In genomic region chr6:1396952-1397868, GRCh38 we compare ENCODE assay signal across 8 cellular contexts. TPM values are rescaled to one million over a fixed set of nuclear protein-coding genes. Genes with fewer than 3 reads are reported as not detected.
DNase-seq lines count a peak whose midpoint lies in the region; ATAC-seq and TF ChIP-seq lines count a peak whose summit lies in the region.

No MANE protein-coding gene starts in this region.

- no peak overlapping the region for H4K8ac ChIP-seq in mesenchymal stem cell (ENCODE audit: low read length)

- H3K4me3 ChIP-seq in DOHH2 (ENCODE audit: low read length) (no peak overlapping the region), dorsolateral prefrontal cortex (peak overlapping the region in 15 of 59 donors; percentile 4 to 36 (median 25)), mesenchymal stem cell (ENCODE audit: insufficient read depth in 1 of 2, low read depth in 1 of 2, low read length in 2 of 2) (no peak overlapping the region)

- H2BK120ac ChIP-seq in mesenchymal stem cell (ENCODE audit: low read depth, low read length), result no peak overlapping the region

- DNase-seq in NCI-H510A treated with DMSO at 0.1 percent for 48 hours (lab: John Stamatoyannopoulos, UW) (peak; percentile 19), dorsolateral prefrontal cortex (peak in 8 of 10 donors; percentile 45 to 79 (median 62)), mesenchymal stem cell (peak; percentile 83)
- peak; percentile 60 to 62 for DNase-seq in activated CD4-positive, alpha-beta T cell treated with anti-CD3 and anti-CD28 coated beads, Interleukin-2, amount 50 U/mL, for 4 hours
- DNase-seq in stimulated activated CD8-positive, alpha-beta memory T cell treated with anti-CD3 and anti-CD28 coated beads, Interleukin-15, amount 100 ng/mL, for 48 hours (ENCODE audit: low read depth in 2 of 2), result peak; percentile 45 to 50

- H3K36me3 ChIP-seq in DOHH2 (ENCODE audit: control insufficient read depth, low read length), result no peaks in the 10 kb centered on the region
- peaks cover 0 to 22% of the 10 kb centered on the region in 2 experiments for H3K36me3 ChIP-seq in mesenchymal stem cell (ENCODE audit: control insufficient read depth in 1 of 2, insufficient read depth in 2 of 2, low read depth in 1 of 2, low read length in 2 of 2)

- H3K4ac ChIP-seq in mesenchymal stem cell (ENCODE audit: low read depth in 1 of 2, low read length in 2 of 2), result no peak overlapping the region

- H3K4me2 ChIP-seq in DOHH2 (ENCODE audit: low read length), result no peak overlapping the region
- peak overlapping the region; percentile 3 for H3K4me2 ChIP-seq in mesenchymal stem cell (ENCODE audit: low read length, poor library complexity, severe bottlenecking)

- intact Hi-C loops in dorsolateral prefrontal cortex (cut with DNase I), result loop anchor here (5.0 kb wide), 3 partner anchors 485 to 805 kb away; no protein-coding TSS in a partner anchor

- no peak overlapping the region for H4K91ac ChIP-seq in mesenchymal stem cell (ENCODE audit: low read length)

- no peak overlapping the region for H2BK5ac ChIP-seq in mesenchymal stem cell (ENCODE audit: low read depth, low read length, poor library complexity, severe bottlenecking)

- ATAC-seq in HG02610 (IDR thresholded peaks at IDR 0.05; ENCODE audit: unreplicated experiment), result peak; percentile 87
- no peak for ATAC-seq in HG03175 (IDR thresholded peaks at IDR 0.05; ENCODE audit: unreplicated experiment)

- H3K23ac ChIP-seq in mesenchymal stem cell (ENCODE audit: low read length in 2 of 2), result no peak overlapping the region

- peaks cover 28% of the 10 kb centered on the region for H3K27me3 ChIP-seq in DOHH2 (ENCODE audit: control insufficient read depth, low read length)
- peaks cover 0 to 76% (median 60%) of the 10 kb centered on the region in 45 donors for H3K27me3 ChIP-seq in dorsolateral prefrontal cortex
- peaks cover 0 to 81% of the 10 kb centered on the region in 2 experiments for H3K27me3 ChIP-seq in mesenchymal stem cell (ENCODE audit: control insufficient read depth in 1 of 2, insufficient read depth in 1 of 2, low read length in 2 of 2)

- H3K27ac ChIP-seq in DOHH2 (ENCODE audit: low read depth, low read length), result no peak overlapping the region
- H3K27ac ChIP-seq in dorsolateral prefrontal cortex, result peak overlapping the region in 29 of 59 donors; percentile 2 to 82 (median 43)
- no peak overlapping the region for H3K27ac ChIP-seq in mesenchymal stem cell (ENCODE audit: low read length, poor library complexity, severe bottlenecking)

- peak overlapping the region; percentile 35 for H3K9ac ChIP-seq in mesenchymal stem cell (ENCODE audit: low read length)

- H4K20me1 ChIP-seq in DOHH2 (ENCODE audit: control insufficient read depth, insufficient read depth, low read depth, low read length), result no peaks in the 10 kb centered on the region

- no peak overlapping the region for H2AFZ ChIP-seq in mesenchymal stem cell (ENCODE audit: low read depth, low read length)

- no peaks in the 10 kb centered on the region for H3K79me1 ChIP-seq in mesenchymal stem cell (replicated peaks; ENCODE audit: low read length, poor library complexity, severe bottlenecking)

- H3F3A ChIP-seq in DOHH2 (ENCODE audit: control insufficient read depth, insufficient read depth), result no peaks in the 10 kb centered on the region

- H3K79me2 ChIP-seq in DOHH2 (ENCODE audit: control insufficient read depth, low read length), result no peaks in the 10 kb centered on the region

- H3K4me1 ChIP-seq in DOHH2 (ENCODE audit: control insufficient read depth, low read length) (no peaks in the 10 kb centered on the region), mesenchymal stem cell (ENCODE audit: control insufficient read depth, insufficient read depth, low read depth, low read length) (peaks cover 13% of the 10 kb centered on the region)

- H2BK12ac ChIP-seq in mesenchymal stem cell (ENCODE audit: low read length in 2 of 2), result no peak overlapping the region

- peak; percentile 90 for TF ChIP-seq CTCF in DOHH2 (IDR thresholded peaks at IDR 0.05; ENCODE audit: low read depth, low read length, poor library complexity, severe bottlenecking)
- TF ChIP-seq CTCF in dorsolateral prefrontal cortex (IDR thresholded peaks at IDR 0.05 in 54 of 56, conservative IDR thresholded peaks at IDR 0.05 in 2 of 56; ENCODE audit: low read depth in 1 of 56, partially characterized antibody in 56 of 56), result peak; percentile 86 to 97 (median 92)

- H2BK15ac ChIP-seq in mesenchymal stem cell (ENCODE audit: low read depth, poor library complexity, severe bottlenecking), result no peak overlapping the region

- H3K18ac ChIP-seq in mesenchymal stem cell (ENCODE audit: low read depth in 1 of 2, low read length in 2 of 2), result no peak overlapping the region

- H3K9me3 ChIP-seq in DOHH2 (ENCODE audit: control insufficient read depth, insufficient read depth, low read length) (no peaks in the 10 kb centered on the region), mesenchymal stem cell (ENCODE audit: control insufficient read depth, low read length) (no peaks in the 10 kb centered on the region)

- no peak overlapping the region for H2AK5ac ChIP-seq in mesenchymal stem cell (ENCODE audit: low read length, severe bottlenecking)

- 33% methylated on average over 23 of the region's 28 CpGs for WGBS in mesenchymal stem cell

- H3K14ac ChIP-seq in mesenchymal stem cell (ENCODE audit: low read length in 2 of 2), result no peak overlapping the region

- H3K9me2 ChIP-seq in DOHH2 (replicated peaks; ENCODE audit: control insufficient read depth, low read length), result no peaks in the 10 kb centered on the region

RNA-seq across cellular contexts. Expression of gene FOXF2, which starts 7.8 kb away (rescaled TPM):
- 10 to 100 TPM in 1 of 120 experiments, 1 to 10 TPM in 119; 1.1 to 10.6 (median 4.2) TPM for total RNA-seq in dorsolateral prefrontal cortex
- 0.50 TPM for polyA plus RNA-seq in mesenchymal stem cell (2013, experiment 1 of 2)
- polyA plus RNA-seq in mesenchymal stem cell (2013, experiment 2 of 2), result 0.33 TPM

Comparison
In these comparisons a context has a peak if more than half of its experiments do, and no peak if none do; other contexts are left out.
1. DNase-seq: peak in every context shown above with its lines; median percentile 83 in mesenchymal stem cell; 62 in dorsolateral prefrontal cortex; 61 in activated CD4-positive, alpha-beta T cell treated with anti-CD3 and anti-CD28 coated beads, Interleukin-2, amount 50 U/mL, for 4 hours; 48 in stimulated activated CD8-positive, alpha-beta memory T cell treated with anti-CD3 and anti-CD28 coated beads, Interleukin-15, amount 100 ng/mL, for 48 hours; 19 in NCI-H510A treated with DMSO at 0.1 percent for 48 hours.